In the genomic region with DNA sequence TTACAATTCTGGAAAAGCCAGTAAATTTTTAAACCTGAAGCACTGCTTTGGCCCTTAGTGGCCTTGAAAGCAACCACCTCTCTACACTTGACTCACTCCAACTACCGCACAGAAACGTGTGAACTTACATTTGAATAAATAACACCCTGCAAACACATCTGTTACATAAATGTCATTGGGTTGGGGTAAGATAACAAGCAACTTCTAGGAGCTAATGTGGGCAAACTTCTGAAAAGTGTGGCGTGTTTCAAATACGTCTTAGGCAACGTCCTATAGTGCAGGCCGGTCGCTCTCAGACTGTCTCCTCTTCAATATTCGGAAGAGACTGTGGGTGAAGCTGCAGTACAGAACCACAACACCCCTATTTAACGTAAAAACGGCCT, we compare ENCODE assay signal across 8 cellular contexts. TPM values are rescaled to one million over a fixed set of nuclear protein-coding genes. Genes with fewer than 3 reads are reported as not detected.
DNase-seq lines count a peak whose midpoint lies in the region; TF ChIP-seq lines count a peak whose summit lies in the region.

No MANE protein-coding gene starts in this region.

- peak overlapping the region; percentile 94 for H3K4me3 Mint-ChIP-seq in activated CD4-positive, alpha-beta T cell treated with anti-CD3 and anti-CD28 coated beads, Interleukin-2, amount 10 ng/mL, durations not matched to agents 7 days and 5 days
- H3K4me3 Mint-ChIP-seq in HFFc6, result peak overlapping the region; percentile 93
- H3K4me3 Mint-ChIP-seq in dendritic cell treated with granulocyte-macrophage colony-stimulating factor and Interleukin-4, amounts not matched to agents 40 ng/mL and 50 ng/mL, for 4 days, result peak overlapping the region; percentile 81

- H2BK12ac ChIP-seq in mesenchymal stem cell (ENCODE audit: low read length in 2 of 2), result no peak overlapping the region

- H3K36me3 Mint-ChIP-seq in activated CD4-positive, alpha-beta T cell treated with anti-CD3 and anti-CD28 coated beads, Interleukin-2, amount 10 ng/mL, durations not matched to agents 7 days and 5 days (ENCODE audit: low read depth), result peaks cover 15% of the 10 kb centered on the region
- H3K36me3 Mint-ChIP-seq in HFFc6 (ENCODE audit: low read depth), result peaks cover 20% of the 10 kb centered on the region
- H3K36me3 Mint-ChIP-seq in dendritic cell treated with granulocyte-macrophage colony-stimulating factor and Interleukin-4, amounts not matched to agents 40 ng/mL and 50 ng/mL, for 4 days (ENCODE audit: low read depth), result peaks cover 29% of the 10 kb centered on the region

- POLR2A ChIA-PET in activated CD4-positive, alpha-beta T cell treated with anti-CD3 and anti-CD28 coated beads, Interleukin-2, amount 10 ng/mL, durations not matched to agents 7 days and 5 days (lab: Charles Lee), result no interaction called here

- peak overlapping the region; percentile 33 for H3K4me2 ChIP-seq in mesenchymal stem cell (ENCODE audit: low read length, poor library complexity, severe bottlenecking)

- H2BK120ac ChIP-seq in mesenchymal stem cell (ENCODE audit: low read depth, low read length), result no peak overlapping the region

- peak overlapping the region; percentile 98 for H4K8ac ChIP-seq in mesenchymal stem cell (ENCODE audit: low read length)

- H3K27ac Mint-ChIP-seq in activated CD4-positive, alpha-beta T cell treated with anti-CD3 and anti-CD28 coated beads, Interleukin-2, amount 10 ng/mL, durations not matched to agents 7 days and 5 days, result peak overlapping the region; percentile 94
- H3K27ac Mint-ChIP-seq in HFFc6, result peak overlapping the region; percentile 95
- H3K27ac Mint-ChIP-seq in dendritic cell treated with granulocyte-macrophage colony-stimulating factor and Interleukin-4, amounts not matched to agents 40 ng/mL and 50 ng/mL, for 4 days, result peak overlapping the region; percentile 86

- H3K79me1 ChIP-seq in mesenchymal stem cell (replicated peaks; ENCODE audit: low read length, poor library complexity, severe bottlenecking), result peaks cover 13% of the 10 kb centered on the region

- no peak overlapping the region for H2BK15ac ChIP-seq in mesenchymal stem cell (ENCODE audit: low read depth, poor library complexity, severe bottlenecking)

- CTCF ChIA-PET in activated CD4-positive, alpha-beta T cell treated with anti-CD3 and anti-CD28 coated beads, Interleukin-2, amount 10 ng/mL, durations not matched to agents 7 days and 5 days (lab: Charles Lee), result no interaction called here

- H3K4me3 ChIP-seq in mesenchymal stem cell (ENCODE audit: insufficient read depth in 1 of 2, low read depth in 1 of 2, low read length in 2 of 2) (peak overlapping the region; percentile 90 to 93), urinary bladder (ENCODE audit: low read depth, low read length) (peak overlapping the region; percentile 50)

- H3K27ac ChIP-seq in mesenchymal stem cell (ENCODE audit: low read length, poor library complexity, severe bottlenecking) (peak overlapping the region; percentile 52), urinary bladder (ENCODE audit: low read depth) (peak overlapping the region; percentile 12)

- H2AFZ ChIP-seq in mesenchymal stem cell (ENCODE audit: low read depth, low read length), result peak overlapping the region; percentile 87

- H3K4me1 ChIP-seq in mesenchymal stem cell (ENCODE audit: control insufficient read depth, insufficient read depth, low read depth, low read length) (peaks cover 4% of the 10 kb centered on the region), urinary bladder (ENCODE audit: insufficient read depth) (peaks cover 2% of the 10 kb centered on the region)

- no peak for TF ChIP-seq CTCF in HFFc6 (IDR thresholded peaks at IDR 0.05)

- H3K4ac ChIP-seq in mesenchymal stem cell (ENCODE audit: low read depth in 1 of 2, low read length in 2 of 2), result peak overlapping the region; percentile 81 to 92

- intact Hi-C loops in dendritic cell treated with granulocyte-macrophage colony-stimulating factor and Interleukin-4, amounts not matched to agents 40 ng/mL and 50 ng/mL, for 4 days (cut with micrococcal nuclease), result no loop called here

- no peak overlapping the region for H3K23ac ChIP-seq in mesenchymal stem cell (ENCODE audit: low read length in 2 of 2)

- peak overlapping the region in 1 of 2 experiments; percentile 15 for H3K14ac ChIP-seq in mesenchymal stem cell (ENCODE audit: low read length in 2 of 2)

- no peak overlapping the region for H2BK5ac ChIP-seq in mesenchymal stem cell (ENCODE audit: low read depth, low read length, poor library complexity, severe bottlenecking)

- WGBS in mesenchymal stem cell, result 2% methylated on average over 8 of the region's 10 CpGs
- under 1% methylated on average over 10 of the region's 10 CpGs for WGBS in urinary bladder

- peak overlapping the region; percentile 94 for H3K9ac ChIP-seq in mesenchymal stem cell (ENCODE audit: low read length)

- H3K27me3 Mint-ChIP-seq in activated CD4-positive, alpha-beta T cell treated with anti-CD3 and anti-CD28 coated beads, Interleukin-2, amount 10 ng/mL, durations not matched to agents 7 days and 5 days, result no peaks in the 10 kb centered on the region
- peaks cover 4% of the 10 kb centered on the region; the same call in 1 of the 2 replicates for H3K27me3 Mint-ChIP-seq in HFFc6 (ENCODE audit: insufficient read depth)
- H3K27me3 Mint-ChIP-seq in dendritic cell treated with granulocyte-macrophage colony-stimulating factor and Interleukin-4, amounts not matched to agents 40 ng/mL and 50 ng/mL, for 4 days, result peaks cover 21% of the 10 kb centered on the region

- H3K18ac ChIP-seq in mesenchymal stem cell (ENCODE audit: low read depth in 1 of 2, low read length in 2 of 2), result peak overlapping the region; percentile 94 to 96

- no peak overlapping the region for H2AK5ac ChIP-seq in mesenchymal stem cell (ENCODE audit: low read length, severe bottlenecking)

- H3K4me1 Mint-ChIP-seq in activated CD4-positive, alpha-beta T cell treated with anti-CD3 and anti-CD28 coated beads, Interleukin-2, amount 10 ng/mL, durations not matched to agents 7 days and 5 days, result peaks cover 35% of the 10 kb centered on the region
- H3K4me1 Mint-ChIP-seq in HFFc6 (ENCODE audit: low read depth), result peaks cover 24% of the 10 kb centered on the region
- H3K4me1 Mint-ChIP-seq in dendritic cell treated with granulocyte-macrophage colony-stimulating factor and Interleukin-4, amounts not matched to agents 40 ng/mL and 50 ng/mL, for 4 days (ENCODE audit: low read depth), result peaks cover 17% of the 10 kb centered on the region

- H3K9me3 Mint-ChIP-seq in activated CD4-positive, alpha-beta T cell treated with anti-CD3 and anti-CD28 coated beads, Interleukin-2, amount 10 ng/mL, durations not matched to agents 7 days and 5 days, result peaks cover under 1% of the 10 kb centered on the region
- no peaks in the 10 kb centered on the region for H3K9me3 Mint-ChIP-seq in HFFc6
- peaks cover 9% of the 10 kb centered on the region for H3K9me3 Mint-ChIP-seq in dendritic cell treated with granulocyte-macrophage colony-stimulating factor and Interleukin-4, amounts not matched to agents 40 ng/mL and 50 ng/mL, for 4 days

- H3K27me3 ChIP-seq in mesenchymal stem cell (ENCODE audit: control insufficient read depth in 1 of 2, insufficient read depth in 1 of 2, low read length in 2 of 2), result no peaks in the 10 kb centered on the region

- H4K91ac ChIP-seq in mesenchymal stem cell (ENCODE audit: low read length), result no peak overlapping the region

- no peaks in the 10 kb centered on the region for H3K9me3 ChIP-seq in mesenchymal stem cell (ENCODE audit: control insufficient read depth, low read length)

- peak; percentile 8 for DNase-seq in activated CD4-positive, alpha-beta T cell treated with anti-CD3 and anti-CD28 coated beads, Interleukin-2, amount 10 ng/mL, durations not matched to agents 7 days and 5 days
- no peak for DNase-seq in activated CD4-positive, alpha-beta T cell treated with anti-CD3 and anti-CD28 coated beads, Interleukin-2, amount 50 U/mL, for 1 hour
- DNase-seq in HFFc6 (no peak), NCI-H69 (lab: John Stamatoyannopoulos, UW) (peak; percentile 57), mesenchymal stem cell (peak; percentile 44)
- DNase-seq in activated CD4-positive, alpha-beta T cell treated with anti-CD3 and anti-CD28 coated beads for 48 hours, result no peak

- peaks cover 3 to 15% of the 10 kb centered on the region in 2 experiments for H3K36me3 ChIP-seq in mesenchymal stem cell (ENCODE audit: control insufficient read depth in 1 of 2, insufficient read depth in 2 of 2, low read depth in 1 of 2, low read length in 2 of 2)
- H3K36me3 ChIP-seq in urinary bladder (ENCODE audit: insufficient read depth), result no peaks in the 10 kb centered on the region

RNA-seq across cellular contexts. Expression of gene ORC5, which starts 0.5 kb away (rescaled TPM):
- 10 to 100 TPM; 20.6 to 20.7 TPM for total RNA-seq in activated CD4-positive, alpha-beta T cell treated with anti-CD3 and anti-CD28 coated beads, Interleukin-2, amount 10 ng/mL, durations not matched to agents 7 days and 5 days
- 10 to 100 TPM; 16.7 to 20.7 (median 17.6) TPM for total RNA-seq in HFFc6 (2021; fragmentation: NEBNext Ultra II Directional; extraction: Animal tissue kit (Norgen Biotek cat#: 25700))
- 14.9 TPM for polyA plus RNA-seq in mesenchymal stem cell (2013, experiment 1 of 2)
- polyA plus RNA-seq in mesenchymal stem cell (2013, experiment 2 of 2), result 16.0 TPM
- total RNA-seq in urinary bladder, result 47.6 TPM
- polyA plus RNA-seq in urinary bladder, result 12.3 TPM

Comparison
In these comparisons a context has a peak if more than half of its experiments do, and no peak if none do; other contexts are left out.
1. DNase-seq: peak in activated CD4-positive, alpha-beta T cell treated with anti-CD3 and anti-CD28 coated beads, Interleukin-2, amount 10 ng/mL, durations not matched to agents 7 days and 5 days (single experiment), NCI-H69 (single experiment) and mesenchymal stem cell (single experiment); none in activated CD4-positive, alpha-beta T cell treated with anti-CD3 and anti-CD28 coated beads, Interleukin-2, amount 50 U/mL, for 1 hour (single experiment), HFFc6 (single experiment) and activated CD4-positive, alpha-beta T cell treated with anti-CD3 and anti-CD28 coated beads for 48 hours (single experiment).
2. Peak in every context shown above with its lines, with median percentiles within 50 percentile points of each other: H3K27ac Mint-ChIP-seq and H3K4me3 Mint-ChIP-seq.